1 cellular context compared by ENCODE assay signal in the genomic region with DNA sequence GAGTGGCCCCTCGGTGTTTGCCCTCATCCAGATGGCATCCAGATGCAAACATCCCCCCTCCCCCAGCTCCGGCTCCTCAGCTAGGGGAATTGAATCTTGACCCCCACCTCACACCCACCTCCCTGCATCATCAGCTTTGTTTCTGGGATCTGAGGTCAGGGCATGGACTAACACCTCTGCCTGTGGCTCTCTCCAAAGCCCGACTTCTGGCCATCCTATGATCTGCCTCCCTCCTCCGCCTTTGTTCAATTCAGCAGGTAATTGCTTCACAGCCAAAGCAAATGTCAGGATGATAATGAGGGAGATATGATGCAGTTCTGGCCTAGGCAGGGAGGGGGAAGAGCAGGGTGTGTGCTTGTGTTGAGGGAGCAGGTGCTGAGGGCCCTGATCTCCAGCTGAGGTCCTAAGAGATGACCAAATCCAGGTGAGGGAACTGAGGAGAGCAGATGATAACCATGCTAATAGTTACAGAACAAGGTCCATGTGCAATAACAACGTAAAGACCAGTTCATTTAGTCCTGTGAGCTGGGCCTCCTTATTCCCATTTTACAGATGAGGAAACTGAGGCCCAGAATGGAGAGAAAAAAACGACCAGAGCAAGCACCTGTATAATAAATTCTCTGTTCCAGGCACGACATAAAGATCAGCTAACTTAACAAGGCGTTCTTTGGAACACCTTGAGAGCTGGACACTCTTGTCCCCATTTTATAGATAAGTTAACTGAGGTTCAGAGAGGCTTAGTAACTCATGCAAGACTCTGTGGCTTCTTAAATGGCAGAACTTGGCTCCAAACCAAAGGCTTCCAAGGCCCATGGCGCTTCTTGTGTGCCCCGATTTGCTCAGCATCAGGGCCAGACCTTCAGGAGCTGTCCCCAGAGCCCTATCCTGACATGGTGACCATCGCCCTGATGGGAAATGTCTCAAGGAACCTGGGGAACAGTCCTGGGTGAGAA.
TF ChIP-seq lines count a peak whose summit lies in the region.

No MANE protein-coding gene starts in this region.

TF ChIP-seq in K562, 482 proteins besides CTCF, POLR2A, EP300 and RAD21 (continued from another document and continues in another):
- TF ChIP-seq, protein P1, sequence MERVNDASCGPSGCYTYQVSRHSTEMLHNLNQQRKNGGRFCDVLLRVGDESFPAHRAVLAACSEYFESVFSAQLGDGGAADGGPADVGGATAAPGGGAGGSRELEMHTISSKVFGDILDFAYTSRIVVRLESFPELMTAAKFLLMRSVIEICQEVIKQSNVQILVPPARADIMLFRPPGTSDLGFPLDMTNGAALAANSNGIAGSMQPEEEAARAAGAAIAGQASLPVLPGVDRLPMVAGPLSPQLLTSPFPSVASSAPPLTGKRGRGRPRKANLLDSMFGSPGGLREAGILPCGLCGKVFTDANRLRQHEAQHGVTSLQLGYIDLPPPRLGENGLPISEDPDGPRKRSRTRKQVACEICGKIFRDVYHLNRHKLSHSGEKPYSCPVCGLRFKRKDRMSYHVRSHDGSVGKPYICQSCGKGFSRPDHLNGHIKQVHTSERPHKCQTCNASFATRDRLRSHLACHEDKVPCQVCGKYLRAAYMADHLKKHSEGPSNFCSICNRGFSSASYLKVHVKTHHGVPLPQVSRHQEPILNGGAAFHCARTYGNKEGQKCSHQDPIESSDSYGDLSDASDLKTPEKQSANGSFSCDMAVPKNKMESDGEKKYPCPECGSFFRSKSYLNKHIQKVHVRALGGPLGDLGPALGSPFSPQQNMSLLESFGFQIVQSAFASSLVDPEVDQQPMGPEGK (CRISPR knock-in tag; IDR thresholded peaks at IDR 0.05; ENCODE audit: borderline replicate concordance): no peak
- TF ChIP-seq, protein P2, sequence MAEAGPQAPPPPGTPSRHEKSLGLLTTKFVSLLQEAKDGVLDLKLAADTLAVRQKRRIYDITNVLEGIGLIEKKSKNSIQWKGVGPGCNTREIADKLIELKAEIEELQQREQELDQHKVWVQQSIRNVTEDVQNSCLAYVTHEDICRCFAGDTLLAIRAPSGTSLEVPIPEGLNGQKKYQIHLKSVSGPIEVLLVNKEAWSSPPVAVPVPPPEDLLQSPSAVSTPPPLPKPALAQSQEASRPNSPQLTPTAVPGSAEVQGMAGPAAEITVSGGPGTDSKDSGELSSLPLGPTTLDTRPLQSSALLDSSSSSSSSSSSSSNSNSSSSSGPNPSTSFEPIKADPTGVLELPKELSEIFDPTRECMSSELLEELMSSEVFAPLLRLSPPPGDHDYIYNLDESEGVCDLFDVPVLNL (CRISPR knock-in tag; IDR thresholded peaks at IDR 0.05; ENCODE audit: low read depth): no peak
- TF ChIP-seq NCOR1 (IDR thresholded peaks at IDR 0.05) (no peak), SMARCC2 (IDR thresholded peaks at IDR 0.05; ENCODE audit: low read depth) (no peak), GATA2 (CRISPR knock-in tag; IDR thresholded peaks at IDR 0.05) (no peak), TBL1XR1 (IDR thresholded peaks at IDR 0.05; ENCODE audit: low read length in 2 of 2) (no peak), IFI16 (CRISPR knock-in tag; IDR thresholded peaks at IDR 0.05) (0 out of 2 replicates have a peak, but pooled peaks have one; percentile 24), SRSF3 (IDR thresholded peaks at IDR 0.05; ENCODE audit: insufficient read depth, low read length) (no peak), ARHGAP35 (IDR thresholded peaks at IDR 0.05; ENCODE audit: partially characterized antibody) (no peak), HMG20B (CRISPR knock-in tag; IDR thresholded peaks at IDR 0.05) (no peak), SPI1 (IDR thresholded peaks at IDR 0.05; ENCODE audit: borderline replicate concordance, low read depth, low read length) (no peak), PTBP1 (IDR thresholded peaks at IDR 0.05; ENCODE audit: low read depth, low read length) (no peak), ZNF699 (CRISPR knock-in tag; IDR thresholded peaks at IDR 0.05; ENCODE audit: insufficient replicate concordance) (no peak), FOXA3 (CRISPR knock-in tag; conservative IDR thresholded peaks at IDR 0.05 in 1 of 2, IDR thresholded peaks at IDR 0.05 in 1 of 2) (no peak), PTRF (tag; IDR thresholded peaks at IDR 0.05) (no peak), SAP30 (IDR thresholded peaks at IDR 0.05; ENCODE audit: borderline replicate concordance, insufficient read depth, low read depth, low read length, poor library complexity, severe bottlenecking) (no peak), BCOR (IDR thresholded peaks at IDR 0.05) (peak; percentile 99; the same call in 1 of the 2 replicates), MEF2A (IDR thresholded peaks at IDR 0.05; ENCODE audit: control insufficient read depth, low read depth, low read length) (no peak), TEAD4 (IDR thresholded peaks at IDR 0.05; ENCODE audit: low read length) (no peak), TEAD4 (CRISPR knock-in tag; IDR thresholded peaks at IDR 0.05; ENCODE audit: borderline replicate concordance) (no peak), ZFX (CRISPR knock-in tag; IDR thresholded peaks at IDR 0.05) (peak; percentile 47), MEF2D (tag; conservative IDR thresholded peaks at IDR 0.05; ENCODE audit: low read depth) (no peak), FOSL1 (tag; conservative IDR thresholded peaks at IDR 0.05) (no peak), HDAC2 (IDR thresholded peaks at IDR 0.05) (peak; percentile 98), KDM4B (IDR thresholded peaks at IDR 0.05; ENCODE audit: borderline replicate concordance in 2 of 2, low read depth in 1 of 2) (peak in 1 of 2 experiments; percentile 53; a peak in 1 of 4 replicates)
- TF ChIP-seq, protein P3, sequence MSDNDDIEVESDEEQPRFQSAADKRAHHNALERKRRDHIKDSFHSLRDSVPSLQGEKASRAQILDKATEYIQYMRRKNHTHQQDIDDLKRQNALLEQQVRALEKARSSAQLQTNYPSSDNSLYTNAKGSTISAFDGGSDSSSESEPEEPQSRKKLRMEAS (CRISPR knock-in tag; IDR thresholded peaks at IDR 0.05): no peak
- TF ChIP-seq, protein P4, sequence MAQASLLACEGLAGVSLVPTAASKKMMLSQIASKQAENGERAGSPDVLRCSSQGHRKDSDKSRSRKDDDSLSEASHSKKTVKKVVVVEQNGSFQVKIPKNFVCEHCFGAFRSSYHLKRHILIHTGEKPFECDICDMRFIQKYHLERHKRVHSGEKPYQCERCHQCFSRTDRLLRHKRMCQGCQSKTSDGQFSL (CRISPR knock-in tag; IDR thresholded peaks at IDR 0.05): no peak
- TF ChIP-seq, protein P4 (tag; IDR thresholded peaks at IDR 0.05): no peak
- TF ChIP-seq, protein P5, sequence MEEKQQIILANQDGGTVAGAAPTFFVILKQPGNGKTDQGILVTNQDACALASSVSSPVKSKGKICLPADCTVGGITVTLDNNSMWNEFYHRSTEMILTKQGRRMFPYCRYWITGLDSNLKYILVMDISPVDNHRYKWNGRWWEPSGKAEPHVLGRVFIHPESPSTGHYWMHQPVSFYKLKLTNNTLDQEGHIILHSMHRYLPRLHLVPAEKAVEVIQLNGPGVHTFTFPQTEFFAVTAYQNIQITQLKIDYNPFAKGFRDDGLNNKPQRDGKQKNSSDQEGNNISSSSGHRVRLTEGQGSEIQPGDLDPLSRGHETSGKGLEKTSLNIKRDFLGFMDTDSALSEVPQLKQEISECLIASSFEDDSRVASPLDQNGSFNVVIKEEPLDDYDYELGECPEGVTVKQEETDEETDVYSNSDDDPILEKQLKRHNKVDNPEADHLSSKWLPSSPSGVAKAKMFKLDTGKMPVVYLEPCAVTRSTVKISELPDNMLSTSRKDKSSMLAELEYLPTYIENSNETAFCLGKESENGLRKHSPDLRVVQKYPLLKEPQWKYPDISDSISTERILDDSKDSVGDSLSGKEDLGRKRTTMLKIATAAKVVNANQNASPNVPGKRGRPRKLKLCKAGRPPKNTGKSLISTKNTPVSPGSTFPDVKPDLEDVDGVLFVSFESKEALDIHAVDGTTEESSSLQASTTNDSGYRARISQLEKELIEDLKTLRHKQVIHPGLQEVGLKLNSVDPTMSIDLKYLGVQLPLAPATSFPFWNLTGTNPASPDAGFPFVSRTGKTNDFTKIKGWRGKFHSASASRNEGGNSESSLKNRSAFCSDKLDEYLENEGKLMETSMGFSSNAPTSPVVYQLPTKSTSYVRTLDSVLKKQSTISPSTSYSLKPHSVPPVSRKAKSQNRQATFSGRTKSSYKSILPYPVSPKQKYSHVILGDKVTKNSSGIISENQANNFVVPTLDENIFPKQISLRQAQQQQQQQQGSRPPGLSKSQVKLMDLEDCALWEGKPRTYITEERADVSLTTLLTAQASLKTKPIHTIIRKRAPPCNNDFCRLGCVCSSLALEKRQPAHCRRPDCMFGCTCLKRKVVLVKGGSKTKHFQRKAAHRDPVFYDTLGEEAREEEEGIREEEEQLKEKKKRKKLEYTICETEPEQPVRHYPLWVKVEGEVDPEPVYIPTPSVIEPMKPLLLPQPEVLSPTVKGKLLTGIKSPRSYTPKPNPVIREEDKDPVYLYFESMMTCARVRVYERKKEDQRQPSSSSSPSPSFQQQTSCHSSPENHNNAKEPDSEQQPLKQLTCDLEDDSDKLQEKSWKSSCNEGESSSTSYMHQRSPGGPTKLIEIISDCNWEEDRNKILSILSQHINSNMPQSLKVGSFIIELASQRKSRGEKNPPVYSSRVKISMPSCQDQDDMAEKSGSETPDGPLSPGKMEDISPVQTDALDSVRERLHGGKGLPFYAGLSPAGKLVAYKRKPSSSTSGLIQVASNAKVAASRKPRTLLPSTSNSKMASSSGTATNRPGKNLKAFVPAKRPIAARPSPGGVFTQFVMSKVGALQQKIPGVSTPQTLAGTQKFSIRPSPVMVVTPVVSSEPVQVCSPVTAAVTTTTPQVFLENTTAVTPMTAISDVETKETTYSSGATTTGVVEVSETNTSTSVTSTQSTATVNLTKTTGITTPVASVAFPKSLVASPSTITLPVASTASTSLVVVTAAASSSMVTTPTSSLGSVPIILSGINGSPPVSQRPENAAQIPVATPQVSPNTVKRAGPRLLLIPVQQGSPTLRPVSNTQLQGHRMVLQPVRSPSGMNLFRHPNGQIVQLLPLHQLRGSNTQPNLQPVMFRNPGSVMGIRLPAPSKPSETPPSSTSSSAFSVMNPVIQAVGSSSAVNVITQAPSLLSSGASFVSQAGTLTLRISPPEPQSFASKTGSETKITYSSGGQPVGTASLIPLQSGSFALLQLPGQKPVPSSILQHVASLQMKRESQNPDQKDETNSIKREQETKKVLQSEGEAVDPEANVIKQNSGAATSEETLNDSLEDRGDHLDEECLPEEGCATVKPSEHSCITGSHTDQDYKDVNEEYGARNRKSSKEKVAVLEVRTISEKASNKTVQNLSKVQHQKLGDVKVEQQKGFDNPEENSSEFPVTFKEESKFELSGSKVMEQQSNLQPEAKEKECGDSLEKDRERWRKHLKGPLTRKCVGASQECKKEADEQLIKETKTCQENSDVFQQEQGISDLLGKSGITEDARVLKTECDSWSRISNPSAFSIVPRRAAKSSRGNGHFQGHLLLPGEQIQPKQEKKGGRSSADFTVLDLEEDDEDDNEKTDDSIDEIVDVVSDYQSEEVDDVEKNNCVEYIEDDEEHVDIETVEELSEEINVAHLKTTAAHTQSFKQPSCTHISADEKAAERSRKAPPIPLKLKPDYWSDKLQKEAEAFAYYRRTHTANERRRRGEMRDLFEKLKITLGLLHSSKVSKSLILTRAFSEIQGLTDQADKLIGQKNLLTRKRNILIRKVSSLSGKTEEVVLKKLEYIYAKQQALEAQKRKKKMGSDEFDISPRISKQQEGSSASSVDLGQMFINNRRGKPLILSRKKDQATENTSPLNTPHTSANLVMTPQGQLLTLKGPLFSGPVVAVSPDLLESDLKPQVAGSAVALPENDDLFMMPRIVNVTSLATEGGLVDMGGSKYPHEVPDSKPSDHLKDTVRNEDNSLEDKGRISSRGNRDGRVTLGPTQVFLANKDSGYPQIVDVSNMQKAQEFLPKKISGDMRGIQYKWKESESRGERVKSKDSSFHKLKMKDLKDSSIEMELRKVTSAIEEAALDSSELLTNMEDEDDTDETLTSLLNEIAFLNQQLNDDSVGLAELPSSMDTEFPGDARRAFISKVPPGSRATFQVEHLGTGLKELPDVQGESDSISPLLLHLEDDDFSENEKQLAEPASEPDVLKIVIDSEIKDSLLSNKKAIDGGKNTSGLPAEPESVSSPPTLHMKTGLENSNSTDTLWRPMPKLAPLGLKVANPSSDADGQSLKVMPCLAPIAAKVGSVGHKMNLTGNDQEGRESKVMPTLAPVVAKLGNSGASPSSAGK (IDR thresholded peaks at IDR 0.05): peak; percentile 72
- TF ChIP-seq, protein P6, sequence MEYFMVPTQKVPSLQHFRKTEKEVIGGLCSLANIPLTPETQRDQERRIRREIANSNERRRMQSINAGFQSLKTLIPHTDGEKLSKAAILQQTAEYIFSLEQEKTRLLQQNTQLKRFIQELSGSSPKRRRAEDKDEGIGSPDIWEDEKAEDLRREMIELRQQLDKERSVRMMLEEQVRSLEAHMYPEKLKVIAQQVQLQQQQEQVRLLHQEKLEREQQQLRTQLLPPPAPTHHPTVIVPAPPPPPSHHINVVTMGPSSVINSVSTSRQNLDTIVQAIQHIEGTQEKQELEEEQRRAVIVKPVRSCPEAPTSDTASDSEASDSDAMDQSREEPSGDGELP (CRISPR knock-in tag; IDR thresholded peaks at IDR 0.05; ENCODE audit: borderline replicate concordance): 0 out of 2 replicates have a peak, but pooled peaks have one; percentile 9
- TF ChIP-seq, protein P7, sequence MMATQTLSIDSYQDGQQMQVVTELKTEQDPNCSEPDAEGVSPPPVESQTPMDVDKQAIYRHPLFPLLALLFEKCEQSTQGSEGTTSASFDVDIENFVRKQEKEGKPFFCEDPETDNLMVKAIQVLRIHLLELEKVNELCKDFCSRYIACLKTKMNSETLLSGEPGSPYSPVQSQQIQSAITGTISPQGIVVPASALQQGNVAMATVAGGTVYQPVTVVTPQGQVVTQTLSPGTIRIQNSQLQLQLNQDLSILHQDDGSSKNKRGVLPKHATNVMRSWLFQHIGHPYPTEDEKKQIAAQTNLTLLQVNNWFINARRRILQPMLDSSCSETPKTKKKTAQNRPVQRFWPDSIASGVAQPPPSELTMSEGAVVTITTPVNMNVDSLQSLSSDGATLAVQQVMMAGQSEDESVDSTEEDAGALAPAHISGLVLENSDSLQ (IDR thresholded peaks at IDR 0.05): no peak
- TF ChIP-seq, protein P8, sequence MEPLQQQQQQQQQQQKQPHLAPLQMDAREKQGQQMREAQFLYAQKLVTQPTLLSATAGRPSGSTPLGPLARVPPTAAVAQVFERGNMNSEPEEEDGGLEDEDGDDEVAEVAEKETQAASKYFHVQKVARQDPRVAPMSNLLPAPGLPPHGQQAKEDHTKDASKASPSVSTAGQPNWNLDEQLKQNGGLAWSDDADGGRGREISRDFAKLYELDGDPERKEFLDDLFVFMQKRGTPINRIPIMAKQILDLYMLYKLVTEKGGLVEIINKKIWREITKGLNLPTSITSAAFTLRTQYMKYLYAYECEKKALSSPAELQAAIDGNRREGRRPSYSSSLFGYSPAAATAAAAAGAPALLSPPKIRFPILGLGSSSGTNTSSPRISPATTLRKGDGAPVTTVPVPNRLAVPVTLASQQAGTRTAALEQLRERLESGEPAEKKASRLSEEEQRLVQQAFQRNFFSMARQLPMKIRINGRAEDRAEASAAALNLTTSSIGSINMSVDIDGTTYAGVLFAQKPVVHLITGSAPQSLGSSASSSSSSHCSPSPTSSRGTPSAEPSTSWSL (CRISPR knock-in tag; IDR thresholded peaks at IDR 0.05; ENCODE audit: borderline replicate concordance): peak; percentile 59; the same call in 1 of the 2 replicates
